Comparison of ENCODE assay signal across 8 cellular contexts in genomic region chr15:43777293-43777819, GRCh38.
DNase-seq lines count a peak whose midpoint lies in the region; ATAC-seq and TF ChIP-seq lines count a peak whose summit lies in the region.

No MANE protein-coding gene starts in this region.

- H3K4me3 ChIP-seq in astrocyte of the cerebellum (ENCODE audit: low read depth, low read length) = peak overlapping the region; percentile 52
- peak overlapping the region; percentile 61 for H3K4me3 ChIP-seq in iPS-11a (ENCODE audit: low read depth, low read length)
- peak overlapping the region; percentile 52 to 64 (median 56) for H3K4me3 ChIP-seq in skin epidermis

- in situ Hi-C loops in astrocyte of the cerebellum (cut with HindIII; ENCODE audit: low sequenced_read_pairs) = no loop called here

- TF ChIP-seq CTCF in GM12873 (IDR thresholded peaks at IDR 0.05; ENCODE audit: insufficient read depth, low read depth, low read length, missing control alignments) (peak; percentile 85), astrocyte of the cerebellum (IDR thresholded peaks at IDR 0.05; ENCODE audit: low read depth, low read length, missing control alignments) (peak; percentile 64)

- peak; percentile 75 for DNase-seq in NCI-H146 (lab: John Stamatoyannopoulos, UW)
- peak; percentile 84 for DNase-seq in T-helper 9 cell
- no peak for DNase-seq in astrocyte of the cerebellum (ENCODE audit: low read depth)
- no peak for DNase-seq in NCI-H187 treated with DMSO at 0.1 percent for 48 hours (lab: John Stamatoyannopoulos, UW)

- ATAC-seq in HG02678 (IDR thresholded peaks at IDR 0.05; ENCODE audit: unreplicated experiment) = peak; percentile 55

- H3K27ac ChIP-seq in skin epidermis = peak overlapping the region in 20 of 21 experiments; percentile 37 to 93 (median 78)

Comparison
In these comparisons a context has a peak if more than half of its experiments do, and no peak if none do; other contexts are left out.
1. DNase-seq: peak in NCI-H146 (single experiment) and T-helper 9 cell (single experiment); none in astrocyte of the cerebellum (single experiment) and NCI-H187 treated with DMSO at 0.1 percent for 48 hours (single experiment).
2. Peak in every context shown above with its lines, with median percentiles within 50 percentile points of each other: H3K4me3 ChIP-seq.